ENCODE assay signal across 8 cellular contexts in genomic region chr16:81447383-81448101, GRCh38. TPM values are rescaled to one million over a fixed set of nuclear protein-coding genes. Genes with fewer than 3 reads are reported as not detected.
A peak's percentile ranks its signal among the peaks of the same experiment; 100 is the strongest.
DNase-seq lines count a peak whose midpoint lies in the region; ATAC-seq, FAIRE-seq and TF ChIP-seq lines count a peak whose summit lies in the region.

No MANE protein-coding gene starts in this region.

- H3K4me3 ChIP-seq in heart left ventricle (peak overlapping the region in 10 of 12 donors; percentile 67 to 96 (median 80)), adrenal gland (peak overlapping the region in 1 of 4 donors; percentile 99), upper lobe of left lung (peak overlapping the region in 3 of 4 donors; percentile 82 to 95 (median 90))

- 66 to 83% (median 68%) methylated on average over 16 to 17 of the region's 17 CpGs for WGBS in heart left ventricle, 4 donors
- 43 to 55% (median 46%) methylated on average over 10 to 17 of the region's 17 CpGs for WGBS in adrenal gland, 4 donors
- 29 to 35% methylated on average over 11 to 15 of the region's 17 CpGs for WGBS in upper lobe of left lung, 2 donors

- H3K9me3 ChIP-seq in heart left ventricle (no peaks in the 10 kb centered on the region), adrenal gland (replicated peaks in 1 of 3) (no peaks in the 10 kb centered on the region), upper lobe of left lung (no peaks in the 10 kb centered on the region)

- H3K27ac ChIP-seq in heart left ventricle (peak overlapping the region in 9 of 12 donors; percentile 11 to 96 (median 78)), adrenal gland (peak overlapping the region in 4 of 5 donors; percentile 57 to 95 (median 82)), upper lobe of left lung (peak overlapping the region; percentile 86 to 97 (median 93))

- ATAC-seq in heart left ventricle (no peak), left lobe of liver (peak; percentile 57), upper lobe of left lung (ENCODE audit: low FRiP score in 2 of 2) (peak; percentile 12 to 34), GM21825 (IDR thresholded peaks at IDR 0.05; ENCODE audit: unreplicated experiment) (no peak)

- H3K36me3 ChIP-seq in heart left ventricle = no peaks in the 10 kb centered on the region
- no peaks in the 10 kb centered on the region for H3K36me3 ChIP-seq in adrenal gland (replicated peaks in 1 of 2)
- no peaks in the 10 kb centered on the region for H3K36me3 ChIP-seq in upper lobe of left lung

- intact Hi-C loops in heart left ventricle (cut with DNase I) = loop anchor here in 4 of 10 donors (5.0 to 10.0 kb wide), 5 partner anchors 35 to 177 kb away; no protein-coding TSS in a partner anchor
- intact Hi-C loops in cardiac septum (cut with DNase I) = loop anchor here (5.0 kb wide), 1 partner anchor 45 kb away; no protein-coding TSS in a partner anchor
- intact Hi-C loops in adrenal gland (cut with DNase I) = no loop called here

- H3K27me3 ChIP-seq in heart left ventricle = no peaks in the 10 kb centered on the region
- no peaks in the 10 kb centered on the region for H3K27me3 ChIP-seq in adrenal gland
- no peaks in the 10 kb centered on the region for H3K27me3 ChIP-seq in upper lobe of left lung

- DNase-seq in heart left ventricle (no peak), cardiac septum (ENCODE audit: low spot score) (no peak), adrenal gland (peak in 4 of 7 donors; percentile 39 to 63 (median 43)), left lobe of liver (ENCODE audit: low spot score) (peak; percentile 90), upper lobe of left lung (peak; percentile 78 to 81), D721Med (ENCODE audit: insufficient read length, low spot score) (no peak), NCI-H2196 treated with DMSO at 0.1 percent for 48 hours (lab: John Stamatoyannopoulos, UW; ENCODE audit: unreplicated experiment) (no peak)

- TF ChIP-seq CTCF in heart left ventricle (IDR thresholded peaks at IDR 0.05) (no peak), adrenal gland (IDR thresholded peaks at IDR 0.05) (peak in 2 of 6 experiments; percentile 2 to 7), upper lobe of left lung (IDR thresholded peaks at IDR 0.05) (no peak), D721Med (IDR thresholded peaks at IDR 0.05; ENCODE audit: insufficient read depth, missing control alignments) (no peak)

- TF ChIP-seq EP300 in upper lobe of left lung (IDR thresholded peaks at IDR 0.05) = peak in 1 of 4 donors; percentile 12

- H3K4me1 ChIP-seq in heart left ventricle (peaks cover 0 to 63% (median 28%) of the 10 kb centered on the region in 12 donors), adrenal gland (replicated peaks in 1 of 2) (peaks cover 34 to 43% of the 10 kb centered on the region in 2 donors), upper lobe of left lung (peaks cover 41 to 68% (median 52%) of the 10 kb centered on the region in 4 donors)

- no peak for FAIRE-seq in D721Med (lab: Jason Lieb, UNC)

- TF ChIP-seq POLR2A in heart left ventricle (IDR thresholded peaks at IDR 0.05) = no peak
- no peak for TF ChIP-seq POLR2A in adrenal gland (IDR thresholded peaks at IDR 0.05)
- TF ChIP-seq POLR2A in upper lobe of left lung (IDR thresholded peaks at IDR 0.05) = peak in 2 of 4 donors; percentile 32 to 33

RNA-seq across cellular contexts. Expression of gene CMIP, which starts 2.9 kb away (rescaled TPM):
- total RNA-seq in heart left ventricle (10 to 100 TPM in 6 of 9 donors, 1 to 10 TPM in 3; 7.6 to 48.8 (median 16.3) TPM), cardiac septum (19.8 TPM), adrenal gland (10 to 100 TPM; 34.3 to 87.9 (median 54.9) TPM), left lobe of liver (15.4 TPM), upper lobe of left lung (100 to 1,000 TPM in 1 of 6 donors, 10 to 100 TPM in 5; 48.3 to 109 (median 67.6) TPM)
- polyA plus RNA-seq in heart left ventricle (1 to 10 TPM; 4.1 to 9.2 TPM), adrenal gland (10 to 100 TPM; 10.9 to 49.0 (median 17.4) TPM)

Comparison
In these comparisons a context has a peak if more than half of its experiments do, and no peak if none do; other contexts are left out.
1. ATAC-seq: peak in left lobe of liver (single experiment) and upper lobe of left lung (2 of 2); none in heart left ventricle (0 of 4) and GM21825 (single experiment).
2. DNase-seq: peak in adrenal gland (4 of 7), left lobe of liver (single experiment) and upper lobe of left lung (2 of 2); none in heart left ventricle (0 of 5), cardiac septum (single experiment), D721Med (single experiment) and NCI-H2196 treated with DMSO at 0.1 percent for 48 hours (single experiment).
3. Peak in every context shown above with its lines, with median percentiles within 50 percentile points of each other: H3K27ac ChIP-seq.